ENCODE assay signal across 9 cellular contexts in the genomic region with DNA sequence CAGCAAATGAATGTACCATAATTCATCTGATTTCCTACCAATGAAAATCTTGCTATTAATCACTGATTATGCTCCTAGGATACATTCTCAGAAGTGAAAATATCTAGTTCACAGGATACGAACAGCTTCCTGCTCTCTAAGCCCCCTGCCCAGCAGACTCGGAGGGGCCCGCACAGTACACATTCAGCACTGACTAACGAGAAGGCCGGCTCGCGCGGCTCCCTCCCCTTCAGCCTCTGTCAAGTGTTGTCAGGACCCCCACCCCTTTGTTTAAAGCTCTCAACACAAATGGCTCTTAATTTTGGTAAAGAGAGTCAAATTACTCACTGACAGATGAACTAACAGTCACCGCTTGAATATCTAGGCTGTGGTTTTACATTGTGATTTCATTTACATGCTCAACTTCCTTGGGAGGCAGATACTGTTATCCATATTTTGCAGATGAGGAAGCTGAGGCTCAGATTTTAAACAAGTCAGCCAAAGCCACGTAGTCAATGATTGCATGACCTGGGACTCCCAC.
DNase-seq lines count a peak whose midpoint lies in the region; ATAC-seq and FAIRE-seq lines count a peak whose summit lies in the region.
"Had no signal": no experiment of that assay in that cellular context is flagged by ENCODE, and none has a peak within 500 bp of the region (broad histone marks: within the 10 kb centered on the region; RNA-seq: fewer than 3 reads in every experiment).

No MANE protein-coding gene starts in this region.

- peaks cover 25% of the 10 kb centered on the region for H3K4me1 Mint-ChIP-seq in T-helper 2 cell treated with Interferon-gamma antibody and Interleukin-4, amounts not matched to agents 5 μg/mL and 100 μg/mL, for 36 hours (ENCODE audit: low read depth)

- ATAC-seq in HG03025 (IDR thresholded peaks at IDR 0.05; ENCODE audit: low FRiP score, unreplicated experiment) = no peak
- ATAC-seq: Panc1 had no signal

- H3K36me3 Mint-ChIP-seq in T-helper 2 cell treated with Interferon-gamma antibody and Interleukin-4, amounts not matched to agents 5 μg/mL and 100 μg/mL, for 36 hours (ENCODE audit: low read depth) = peaks cover 55% of the 10 kb centered on the region

- H3K36me3 ChIP-seq in SJCRH30 (peaks cover 2% of the 10 kb centered on the region; the same call in 1 of the 2 replicates), esophagus (ENCODE audit: control insufficient read depth in 2 of 2, insufficient read depth in 2 of 2, low read length in 1 of 2) (peaks cover 6 to 22% of the 10 kb centered on the region in 2 donors), small intestine (ENCODE audit: control insufficient read depth in 2 of 2, insufficient read depth in 2 of 2, low read length in 2 of 2) (peaks cover 7 to 8% of the 10 kb centered on the region in 2 donors)

- H3K4me3 ChIP-seq in SJCRH30 (peak overlapping the region; percentile 41), esophagus (ENCODE audit: low read depth in 1 of 2, low read length in 2 of 2) (peak overlapping the region in 1 of 2 donors; percentile 24), small intestine (ENCODE audit: low read depth in 1 of 2, low read length in 2 of 2) (no peak overlapping the region)

- peak overlapping the region; percentile 89 for H3K27ac Mint-ChIP-seq in T-helper 2 cell treated with Interferon-gamma antibody and Interleukin-4, amounts not matched to agents 5 μg/mL and 100 μg/mL, for 36 hours

- no peaks in the 10 kb centered on the region for H3K27me3 Mint-ChIP-seq in T-helper 2 cell treated with Interferon-gamma antibody and Interleukin-4, amounts not matched to agents 5 μg/mL and 100 μg/mL, for 36 hours (ENCODE audit: low read depth)

- FAIRE-seq in small intestine (lab: Jason Lieb, UNC) = no peak

- H3K9me3 Mint-ChIP-seq in T-helper 2 cell treated with Interferon-gamma antibody and Interleukin-4, amounts not matched to agents 5 μg/mL and 100 μg/mL, for 36 hours = no peaks in the 10 kb centered on the region

- peak overlapping the region; percentile 97 for H3K27ac ChIP-seq in SJCRH30
- peak overlapping the region; percentile 78 to 79 for H3K27ac ChIP-seq in esophagus (ENCODE audit: low read depth in 2 of 2, low read length in 1 of 2)
- H3K27ac ChIP-seq in small intestine (ENCODE audit: low read depth in 1 of 2, low read length in 1 of 2) = peak overlapping the region; percentile 28 to 97

- peak overlapping the region; percentile 56 for H3K4me3 Mint-ChIP-seq in T-helper 2 cell treated with Interferon-gamma antibody and Interleukin-4, amounts not matched to agents 5 μg/mL and 100 μg/mL, for 36 hours

- DNase-seq in T-helper 2 cell treated with Interferon-gamma antibody and Interleukin-4, amounts not matched to agents 5 μg/mL and 100 μg/mL, for 36 hours (ENCODE audit: low spot score) = no peak
- DNase-seq in T-helper 2 cell (no peak), SJCRH30 (peak in 1 of 2 experiments; percentile 72), small intestine (no peak), activated gamma-delta T cell (lab: John Stamatoyannopoulos, UW) (no peak), 8988T (no peak)

- H3K4me1 ChIP-seq in SJCRH30 (peaks cover 67% of the 10 kb centered on the region), esophagus (ENCODE audit: control insufficient read depth in 2 of 2, insufficient read depth in 2 of 2, low read length in 1 of 2) (peaks cover 0 to 6% of the 10 kb centered on the region in 2 donors), small intestine (ENCODE audit: control insufficient read depth in 2 of 2, insufficient read depth in 1 of 2, low read depth in 1 of 2, low read length in 1 of 2) (peaks cover 9 to 10% of the 10 kb centered on the region in 2 donors)

- H3K9me3 ChIP-seq in SJCRH30 (replicated peaks) (no peaks in the 10 kb centered on the region), esophagus (ENCODE audit: control insufficient read depth in 2 of 2, insufficient read depth in 1 of 2, low read depth in 1 of 2, low read length in 1 of 2) (no peaks in the 10 kb centered on the region), small intestine (ENCODE audit: control insufficient read depth, low read depth) (no peaks in the 10 kb centered on the region)

- H3K27me3 ChIP-seq in SJCRH30 (no peaks in the 10 kb centered on the region), esophagus (ENCODE audit: control insufficient read depth in 1 of 2, insufficient read depth in 2 of 2, low read length in 2 of 2) (no peaks in the 10 kb centered on the region), small intestine (ENCODE audit: control insufficient read depth in 2 of 2, insufficient read depth in 2 of 2, low read length in 2 of 2) (no peaks in the 10 kb centered on the region)

- 82 to 87% methylated on average over 10 of the region's 10 CpGs for WGBS in esophagus, 2 donors
- WGBS in small intestine, 3 donors = 86 to 93% (median 87%) methylated on average over 10 of the region's 10 CpGs
